ENCODE assay signal across 31 cellular contexts in the genomic region with DNA sequence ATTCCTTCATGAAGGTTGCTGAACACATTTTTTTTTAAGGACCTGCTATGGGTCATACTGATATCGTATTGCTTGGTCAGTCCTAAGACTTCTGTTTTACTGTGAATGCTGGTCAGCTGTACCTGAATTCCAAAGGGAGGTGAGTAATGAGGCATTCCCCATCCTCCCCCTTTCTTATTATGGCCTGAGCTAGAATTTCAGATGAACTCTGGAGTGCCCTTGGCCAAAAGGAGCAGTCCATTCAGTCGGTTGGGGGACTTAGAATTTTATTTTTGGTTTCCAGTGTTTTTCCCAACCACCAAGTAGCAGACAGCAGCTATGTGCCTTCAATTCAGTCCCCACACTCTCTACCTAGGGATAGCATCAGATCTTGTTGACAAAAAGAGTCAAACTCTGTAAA.
"Had no signal": no experiment of that assay in that cellular context is flagged by ENCODE, and none has a peak within 500 bp of the region (broad histone marks: within the 10 kb centered on the region; RNA-seq: fewer than 3 reads in every experiment).

No MANE protein-coding gene starts in this region.

- H3K9me3 ChIP-seq: adrenal gland, body of pancreas, esophagus squamous epithelium had no signal

- H3K27me3 Mint-ChIP-seq: activated CD4-positive, alpha-beta T cell treated with anti-CD3 and anti-CD28 coated beads, Interleukin-2, amount 10 ng/mL, durations not matched to agents 7 days and 5 days; activated naive CD4-positive, alpha-beta T cell treated with anti-CD3 and anti-CD28 coated beads, Interleukin-2, amount 50 U/mL, for 24 hours had no signal

- FAIRE-seq: colon, endometrium, endothelial cell of umbilical vein, frontal cortex, TTC549 had no signal

- H3K27me3 ChIP-seq: adrenal gland, body of pancreas, esophagus squamous epithelium had no signal

- H3K4me1 ChIP-seq: adrenal gland, body of pancreas, esophagus squamous epithelium had no signal

- H3K9me3 Mint-ChIP-seq: activated CD4-positive, alpha-beta T cell treated with anti-CD3 and anti-CD28 coated beads, Interleukin-2, amount 10 ng/mL, durations not matched to agents 7 days and 5 days; activated naive CD4-positive, alpha-beta T cell treated with anti-CD3 and anti-CD28 coated beads, Interleukin-2, amount 50 U/mL, for 24 hours; activated naive CD8-positive, alpha-beta T cell treated with anti-CD3 and anti-CD28 coated beads for 36 hours; activated T-cell treated with anti-CD3 and anti-CD28 coated beads, Interleukin-2, amount 50 U/mL, for 4 hours; activated T-helper 17 cell treated with anti-CD3 and anti-CD28 coated beads, Interleukin-2, amount 50 U/mL, for 72 hours had no signal

- DNase-seq: activated CD4-positive, alpha-beta memory T cell treated with anti-CD3 and anti-CD28 coated beads, Interleukin-2, amount 10 ng/mL, durations not matched to agents 7 days and 5 days; activated CD4-positive, alpha-beta T cell treated with anti-CD3 and anti-CD28 coated beads for 1 hour; activated CD4-positive, alpha-beta T cell treated with anti-CD3 and anti-CD28 coated beads for 4 hours; activated CD4-positive, alpha-beta T cell treated with anti-CD3 and anti-CD28 coated beads, Interleukin-2, amount 10 ng/mL, durations not matched to agents 7 days and 5 days; activated CD4-positive, alpha-beta T cell treated with anti-CD3 and anti-CD28 coated beads, Interleukin-2, amount 50 U/mL, for 4 hours; activated CD8-positive, alpha-beta memory T cell treated with anti-CD3 and anti-CD28 coated beads for 24 hours; activated effector memory CD4-positive, alpha-beta T cell treated with Interleukin-2 at 50 U/mL for 16 hours; activated gamma-delta T cell treated with Interleukin-2 at 50 U/mL for 16 hours; activated naive CD4-positive, alpha-beta T cell treated with Interleukin-2 at 50 U/mL for 16 hours; activated naive CD8-positive, alpha-beta T cell treated with anti-CD3 and anti-CD28 coated beads for 36 hours; activated naive CD8-positive, alpha-beta T cell treated with anti-CD3 and anti-CD28 coated beads, Interleukin-2, amount 50 U/mL, for 24 hours; activated T-cell treated with anti-CD3 and anti-CD28 coated beads, Interleukin-2, amount 50 U/mL, for 4 hours; adrenal gland; amygdala; aorta; body of pancreas; caudate nucleus; effector CD8-positive, alpha-beta T cell; esophagus squamous epithelium; head of caudate nucleus; T-helper 2 cell had no signal

- H3K36me3 Mint-ChIP-seq: activated naive CD4-positive, alpha-beta T cell treated with anti-CD3 and anti-CD28 coated beads, Interleukin-2, amount 50 U/mL, for 24 hours; activated naive CD8-positive, alpha-beta T cell treated with anti-CD3 and anti-CD28 coated beads for 36 hours; WTC11 had no signal

- ATAC-seq: activated naive CD8-positive, alpha-beta T cell treated with anti-CD3 and anti-CD28 coated beads, Interleukin-2, amount 50 U/mL, for 24 hours; activated T-cell treated with anti-CD3 and anti-CD28 coated beads, Interleukin-2, amount 50 U/mL, for 4 hours; activated T-helper 17 cell treated with anti-CD3 and anti-CD28 coated beads, Interleukin-2, amount 50 U/mL, for 72 hours; body of pancreas; WTC11 had no signal

- H3K27ac ChIP-seq: adrenal gland, body of pancreas, epithelial cell of prostate, esophagus squamous epithelium, VCaP had no signal

- H3K4me1 Mint-ChIP-seq: activated CD4-positive, alpha-beta memory T cell treated with anti-CD3 and anti-CD28 coated beads, Interleukin-2, amount 10 ng/mL, durations not matched to agents 7 days and 5 days; activated CD4-positive, alpha-beta T cell treated with anti-CD3 and anti-CD28 coated beads, Interleukin-2, amount 10 ng/mL, durations not matched to agents 7 days and 5 days; activated naive CD4-positive, alpha-beta T cell treated with anti-CD3 and anti-CD28 coated beads, Interleukin-2, amount 50 U/mL, for 24 hours; activated naive CD8-positive, alpha-beta T cell treated with anti-CD3 and anti-CD28 coated beads for 36 hours; activated naive CD8-positive, alpha-beta T cell treated with anti-CD3 and anti-CD28 coated beads, Interleukin-2, amount 50 U/mL, for 24 hours; activated T-helper 17 cell treated with anti-CD3 and anti-CD28 coated beads, Interleukin-2, amount 50 U/mL, for 72 hours had no signal

- H3K36me3 ChIP-seq: adrenal gland, esophagus squamous epithelium had no signal

- H3K4me3 Mint-ChIP-seq: activated CD4-positive, alpha-beta memory T cell treated with anti-CD3 and anti-CD28 coated beads, Interleukin-2, amount 10 ng/mL, durations not matched to agents 7 days and 5 days; activated CD4-positive, alpha-beta T cell treated with anti-CD3 and anti-CD28 coated beads, Interleukin-2, amount 10 ng/mL, durations not matched to agents 7 days and 5 days; activated naive CD4-positive, alpha-beta T cell treated with anti-CD3 and anti-CD28 coated beads, Interleukin-2, amount 50 U/mL, for 24 hours; activated naive CD8-positive, alpha-beta T cell treated with anti-CD3 and anti-CD28 coated beads for 36 hours; activated naive CD8-positive, alpha-beta T cell treated with anti-CD3 and anti-CD28 coated beads, Interleukin-2, amount 50 U/mL, for 24 hours; activated T-cell treated with anti-CD3 and anti-CD28 coated beads, Interleukin-2, amount 50 U/mL, for 4 hours; activated T-helper 17 cell treated with anti-CD3 and anti-CD28 coated beads, Interleukin-2, amount 50 U/mL, for 72 hours; WTC11 had no signal

- H3K4me3 ChIP-seq: adrenal gland, body of pancreas, esophagus squamous epithelium had no signal

- H3K27ac Mint-ChIP-seq: activated CD4-positive, alpha-beta memory T cell treated with anti-CD3 and anti-CD28 coated beads, Interleukin-2, amount 10 ng/mL, durations not matched to agents 7 days and 5 days; activated CD4-positive, alpha-beta T cell treated with anti-CD3 and anti-CD28 coated beads, Interleukin-2, amount 10 ng/mL, durations not matched to agents 7 days and 5 days; activated naive CD4-positive, alpha-beta T cell treated with anti-CD3 and anti-CD28 coated beads, Interleukin-2, amount 50 U/mL, for 24 hours; activated naive CD8-positive, alpha-beta T cell treated with anti-CD3 and anti-CD28 coated beads for 36 hours; activated naive CD8-positive, alpha-beta T cell treated with anti-CD3 and anti-CD28 coated beads, Interleukin-2, amount 50 U/mL, for 24 hours; activated T-helper 17 cell treated with anti-CD3 and anti-CD28 coated beads, Interleukin-2, amount 50 U/mL, for 72 hours; WTC11 had no signal
